8 cellular contexts compared by ENCODE assay signal in genomic region chr11:67482736-67483497, GRCh38. TPM values are rescaled to one million over a fixed set of nuclear protein-coding genes. Genes with fewer than 3 reads are reported as not detected.
DNase-seq lines count a peak whose midpoint lies in the region; FAIRE-seq and TF ChIP-seq lines count a peak whose summit lies in the region.

AIP (plus strand) TSS chr11:67483026; CDS start chr11:67483159, 133 bp downstream.

- intact Hi-C loops in stomach (cut with DNase I; ENCODE audit: low total_unique reads): no loop called here

- H3K9me3 ChIP-seq in HAP-1 (no peaks in the 10 kb centered on the region), MM.1S (replicated peaks; ENCODE audit: insufficient read depth, low read length) (no peaks in the 10 kb centered on the region), neural cell (ENCODE audit: low read length) (no peaks in the 10 kb centered on the region), stomach (no peaks in the 10 kb centered on the region)

- H3F3A ChIP-seq in MM.1S (ENCODE audit: insufficient read depth, low read length) (no peaks in the 10 kb centered on the region), neural cell (ENCODE audit: insufficient read depth, low read length, poor library complexity, severe bottlenecking) (no peaks in the 10 kb centered on the region)

- H3K4me3 ChIP-seq in HAP-1: peak within 1 kb of the TSS; percentile 39
- peak within 1 kb of the TSS; percentile 67 for H3K4me3 ChIP-seq in MM.1S (ENCODE audit: low read length)
- peak within 1 kb of the TSS; percentile 73 for H3K4me3 ChIP-seq in neural cell (ENCODE audit: low read length)
- H3K4me3 ChIP-seq in stomach: peak within 1 kb of the TSS; percentile 44 to 60 (median 56)

- TF ChIP-seq EP300 in neural cell (conservative IDR thresholded peaks at IDR 0.05; ENCODE audit: poor library complexity, severe bottlenecking): peak; percentile 48
- no peak for TF ChIP-seq EP300 in stomach (IDR thresholded peaks at IDR 0.05)

- H4K20me1 ChIP-seq in MM.1S (ENCODE audit: insufficient read depth, low read length) (no peaks in the 10 kb centered on the region), neural cell (ENCODE audit: insufficient read depth) (no peaks in the 10 kb centered on the region)

- peak; percentile 92 for FAIRE-seq in G401.6 (lab: Jason Lieb, UNC)

- TF ChIP-seq POLR2A in stomach (IDR thresholded peaks at IDR 0.05): no peak

- DNase-seq in HAP-1 (ENCODE audit: low spot score in 2 of 2) (peak; percentile 98 to 99), MM.1S (peak; percentile 99), SIG-M5 (lab: John Stamatoyannopoulos, UW) (peak; percentile 80), activated gamma-delta T cell (lab: John Stamatoyannopoulos, UW) (peak; percentile 71), fibroblast of the conjunctiva (ENCODE audit: low read depth) (peak; percentile 95), stomach (peak; percentile 98)

- H3K36me3 ChIP-seq in HAP-1 (replicated peaks) (no peaks in the 10 kb centered on the region; the same call in 1 of the 2 replicates), MM.1S (replicated peaks; ENCODE audit: insufficient read depth, low read length) (no peaks in the 10 kb centered on the region), neural cell (ENCODE audit: insufficient read depth, low read length) (no peaks in the 10 kb centered on the region), stomach (peaks cover 0 to 15% (median 13%) of the 10 kb centered on the region in 4 donors)

- H3K79me2 ChIP-seq in MM.1S (ENCODE audit: low read length) (peaks cover 26% of the 10 kb centered on the region), neural cell (replicated peaks; ENCODE audit: insufficient read depth, low read length) (peaks cover 4% of the 10 kb centered on the region)

- in situ Hi-C loops in HAP-1 (cut with MboI; ENCODE audit: low sequenced_read_pairs): no loop called here

- H3K4me2 ChIP-seq in MM.1S (ENCODE audit: low read depth, low read length) (peak within 1 kb of the TSS; percentile 56), neural cell (ENCODE audit: low read length) (peak within 1 kb of the TSS; percentile 64)

- H3K27ac ChIP-seq in MM.1S (ENCODE audit: low read length) (peak within 1 kb of the TSS; percentile 38; the same call in 1 of the 2 replicates), neural cell (ENCODE audit: low read length) (peak within 1 kb of the TSS; percentile 90), stomach (peak within 1 kb of the TSS; percentile 62 to 90 (median 87))

- no peaks in the 10 kb centered on the region for H3K27me3 ChIP-seq in HAP-1 (ENCODE audit: low read depth)
- peaks cover 21% of the 10 kb centered on the region for H3K27me3 ChIP-seq in MM.1S (replicated peaks; ENCODE audit: insufficient read depth, low read length)
- no peaks in the 10 kb centered on the region for H3K27me3 ChIP-seq in neural cell (ENCODE audit: insufficient read depth, low read depth, low read length)
- no peaks in the 10 kb centered on the region for H3K27me3 ChIP-seq in stomach

- H3K4me1 ChIP-seq in HAP-1 (peaks cover 15% of the 10 kb centered on the region), MM.1S (ENCODE audit: low read length) (peaks cover 20% of the 10 kb centered on the region), stomach (peaks cover 17 to 45% (median 41%) of the 10 kb centered on the region in 4 donors)

- peak within 1 kb of the TSS; percentile 55 for H3K9ac ChIP-seq in MM.1S (ENCODE audit: low read length)
- peak within 1 kb of the TSS; percentile 80 for H3K9ac ChIP-seq in neural cell (ENCODE audit: low read length)

- peak within 1 kb of the TSS; percentile 90 for H2AFZ ChIP-seq in MM.1S (ENCODE audit: low read length)
- peak within 1 kb of the TSS; percentile 71 for H2AFZ ChIP-seq in neural cell (ENCODE audit: low read depth, low read length)

- no peak for TF ChIP-seq CTCF in MM.1S (IDR thresholded peaks at IDR 0.05; ENCODE audit: low read length)
- TF ChIP-seq CTCF in neural cell (IDR thresholded peaks at IDR 0.05; ENCODE audit: poor library complexity, severe bottlenecking): peak; percentile 66
- TF ChIP-seq CTCF in stomach (IDR thresholded peaks at IDR 0.05): peak in 3 of 7 experiments; percentile 22 to 41 (median 24)

- 1 to 2% (median 1%) methylated on average over 45 to 53 of the region's 53 CpGs for WGBS in stomach, 5 donors

- H3K9me2 ChIP-seq in MM.1S (replicated peaks; ENCODE audit: insufficient read depth, low read length): no peaks in the 10 kb centered on the region
- H3K9me2 ChIP-seq in neural cell (ENCODE audit: insufficient read depth, low read length): no peaks in the 10 kb centered on the region

- no peak for TF ChIP-seq RAD21 in neural cell (conservative IDR thresholded peaks at IDR 0.05)

TF ChIP-seq in neural cell, 6 proteins besides CTCF, POLR2A, EP300 and RAD21:
- peak; percentile 70 for TF ChIP-seq MXI1 (conservative IDR thresholded peaks at IDR 0.05; ENCODE audit: poor library complexity, severe bottlenecking)
- TF ChIP-seq TAF1 (IDR thresholded peaks at IDR 0.05; ENCODE audit: low read depth): peak; percentile 82
- peak; percentile 80 for TF ChIP-seq POLR2AphosphoS5 (IDR thresholded peaks at IDR 0.05)
- no peak for TF ChIP-seq EZH2 (IDR thresholded peaks at IDR 0.05; ENCODE audit: borderline replicate concordance, insufficient read depth, low read length, poor library complexity, severe bottlenecking)
- TF ChIP-seq REST (IDR thresholded peaks at IDR 0.05; ENCODE audit: borderline replicate concordance): peak; percentile 90
- TF ChIP-seq SMC3 (conservative IDR thresholded peaks at IDR 0.05; ENCODE audit: poor library complexity): peak; percentile 37

RNA-seq across cellular contexts. Expression of gene AIP, which starts in this region (rescaled TPM):
- polyA plus RNA-seq in neural cell (83.9 and 121 TPM in 2 replicates), stomach (10 to 100 TPM; 75.5 to 86.6 (median 84.2) TPM)
- 40.5 and 48.5 TPM in 2 replicates for polyA minus RNA-seq in neural cell
- total RNA-seq in stomach: 100 to 1,000 TPM in 1 of 5 donors, 10 to 100 TPM in 4; 36.4 to 140 (median 60.7) TPM

Comparison
In these comparisons a context has a peak if more than half of its experiments do, and no peak if none do; other contexts are left out.
1. Peak in every context shown above with its lines: DNase-seq, H3K4me3 ChIP-seq and H3K27ac ChIP-seq.
2. H3K27ac ChIP-seq: peak in every context shown above with its lines; median percentile 90 in neural cell; 87 in stomach; 38 in MM.1S.